In the genomic region with DNA sequence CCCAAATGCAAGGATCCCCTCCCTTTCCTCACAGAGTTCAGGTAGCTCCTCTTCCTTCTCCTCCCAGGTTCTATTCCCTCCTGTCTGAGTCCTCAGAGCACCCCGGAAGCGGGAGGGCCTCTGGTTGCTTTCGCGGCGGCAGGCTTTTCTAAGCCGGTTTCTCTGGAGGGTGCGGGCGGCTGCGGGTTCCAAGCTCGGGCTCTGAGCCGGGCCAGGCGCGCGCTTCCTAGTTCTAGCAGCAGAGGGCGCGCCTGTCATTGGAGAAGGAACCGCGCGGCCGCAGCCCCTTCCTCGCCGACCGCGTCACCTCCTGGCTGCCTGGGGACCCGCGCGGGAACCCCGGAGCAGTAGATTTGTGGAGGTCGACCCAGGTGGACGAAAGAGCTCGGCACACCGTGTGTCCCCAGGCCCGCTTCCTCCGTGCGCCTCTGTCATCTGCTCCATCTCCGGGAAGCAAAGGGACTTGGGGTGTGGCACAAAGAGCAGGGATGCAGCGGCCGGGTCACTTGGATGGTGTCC, we compare ENCODE assay signal across 8 cellular contexts.
A peak's percentile ranks its signal among the peaks of the same experiment; 100 is the strongest.
DNase-seq lines count a peak whose midpoint lies in the region; ATAC-seq and TF ChIP-seq lines count a peak whose summit lies in the region.

No MANE protein-coding gene starts in this region.

- DNase-seq in activated CD4-positive, alpha-beta T cell treated with anti-CD3 and anti-CD28 coated beads for 24 hours (ENCODE audit: low read depth in 2 of 2) = peak; percentile 1 to 10
- no peak for DNase-seq in activated CD4-positive, alpha-beta T cell treated with anti-CD3 and anti-CD28 coated beads, Interleukin-2, amount 50 U/mL, for 4 hours
- peak; percentile 70 for DNase-seq in NCI-H69 (lab: John Stamatoyannopoulos, UW)
- peak; percentile 47 for DNase-seq in astrocyte of the spinal cord (ENCODE audit: low read depth, low spot score)
- peak; percentile 78 for DNase-seq in islet precursor cell
- DNase-seq in stimulated activated CD4-positive, alpha-beta T cell treated with anti-CD3 and anti-CD28 coated beads, Interleukin-15, amount 100 ng/mL, for 48 hours (ENCODE audit: low read depth in 2 of 2) = peak; percentile 9 to 25
- DNase-seq in activated effector memory CD4-positive, alpha-beta T cell treated with Interleukin-2 at 50 U/mL for 16 hours = no peak

- ATAC-seq in HG03095 (IDR thresholded peaks at IDR 0.05; ENCODE audit: unreplicated experiment) = peak; percentile 77

- TF ChIP-seq CTCF in astrocyte of the spinal cord (IDR thresholded peaks at IDR 0.05; ENCODE audit: low read depth, low read length) = peak; percentile 93

- in situ Hi-C loops in astrocyte of the spinal cord (cut with HindIII; ENCODE audit: low sequenced_read_pairs) = no loop called here

- H3K4me3 ChIP-seq in astrocyte of the spinal cord (ENCODE audit: low read depth, low read length) = peak overlapping the region; percentile 17

Comparison
In these comparisons a context has a peak if more than half of its experiments do, and no peak if none do; other contexts are left out.
1. DNase-seq: peak in activated CD4-positive, alpha-beta T cell treated with anti-CD3 and anti-CD28 coated beads for 24 hours (2 of 2), NCI-H69 (single experiment), astrocyte of the spinal cord (single experiment), islet precursor cell (single experiment) and stimulated activated CD4-positive, alpha-beta T cell treated with anti-CD3 and anti-CD28 coated beads, Interleukin-15, amount 100 ng/mL, for 48 hours (2 of 2); none in activated CD4-positive, alpha-beta T cell treated with anti-CD3 and anti-CD28 coated beads, Interleukin-2, amount 50 U/mL, for 4 hours (0 of 2) and activated effector memory CD4-positive, alpha-beta T cell treated with Interleukin-2 at 50 U/mL for 16 hours (single experiment).